Comparison of ENCODE assay signal across 11 cellular contexts in the genomic region with DNA sequence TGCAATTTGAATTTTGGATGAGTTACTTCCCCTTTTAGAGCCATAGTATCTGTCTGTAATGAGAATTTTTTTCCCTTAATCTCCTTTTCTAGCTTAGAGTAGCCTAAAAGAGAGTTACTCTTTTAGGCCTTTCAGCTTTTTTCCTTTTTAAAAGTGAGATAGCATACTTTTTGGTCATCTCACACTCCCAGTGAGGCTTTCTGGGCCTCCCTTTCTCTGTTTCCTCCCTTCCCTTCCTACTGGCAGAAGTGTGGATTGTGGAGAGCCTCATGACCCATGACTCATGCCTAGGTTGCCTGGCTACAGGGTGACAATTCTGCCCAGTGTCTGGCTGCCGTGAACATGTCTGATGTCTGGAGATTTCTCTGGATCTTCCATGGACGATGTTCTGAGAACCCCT. TPM values are rescaled to one million over a fixed set of nuclear protein-coding genes. Genes with fewer than 3 reads are reported as not detected.
A peak's percentile ranks its signal among the peaks of the same experiment; 100 is the strongest.
DNase-seq lines count a peak whose midpoint lies in the region; ATAC-seq and TF ChIP-seq lines count a peak whose summit lies in the region.
"Had no signal": no experiment of that assay in that cellular context is flagged by ENCODE, and none has a peak within 500 bp of the region (broad histone marks: within the 10 kb centered on the region; RNA-seq: fewer than 3 reads in every experiment).

No MANE protein-coding gene starts in this region.

- no peaks in the 10 kb centered on the region for H3K9me3 ChIP-seq in left ventricle myocardium inferior (replicated peaks)
- H3K9me3 ChIP-seq in lung (ENCODE audit: control insufficient read depth in 2 of 2, insufficient read depth in 1 of 2, low read length in 1 of 2): no peaks in the 10 kb centered on the region

- H3K4me1 Mint-ChIP-seq in activated CD4-positive, alpha-beta T cell treated with anti-CD3 and anti-CD28 coated beads for 36 hours: peaks cover 9% of the 10 kb centered on the region

- H3K4me1 ChIP-seq in left ventricle myocardium inferior (no peaks in the 10 kb centered on the region), lung (ENCODE audit: control insufficient read depth in 2 of 2, insufficient read depth in 2 of 2, low read length in 2 of 2) (peaks cover 0 to 2% of the 10 kb centered on the region in 2 donors)

- peak; percentile 49 for ATAC-seq in Right ventricle myocardium superior (ENCODE audit: poor library complexity)
- peak; percentile 69 for ATAC-seq in lung (ENCODE audit: insufficient read depth, low FRiP score)
- no peak for ATAC-seq in activated CD4-positive, alpha-beta T cell treated with anti-CD3 and anti-CD28 coated beads for 36 hours
- ATAC-seq: CD8-positive, alpha-beta T cell had no signal

- DNase-seq in Right ventricle myocardium superior (no peak), left ventricle myocardium inferior (no peak), cardiac fibroblast (ENCODE audit: low read depth in 2 of 2) (peak; percentile 81 to 89), lung (ENCODE audit: low spot score) (peak; percentile 45), NCI-H524 (lab: John Stamatoyannopoulos, UW) (no peak), GDM1 (lab: John Stamatoyannopoulos, UW) (no peak), H7 (no peak)
- no peak for DNase-seq in activated CD4-positive, alpha-beta T cell treated with anti-CD3 and anti-CD28 coated beads for 36 hours
- DNase-seq: activated CD4-positive, alpha-beta T cell treated with anti-CD3 and anti-CD28 coated beads, Interleukin-2, amount 50 U/mL, for 4 hours; CD8-positive, alpha-beta T cell had no signal

- no peaks in the 10 kb centered on the region for H3K9me3 Mint-ChIP-seq in activated CD4-positive, alpha-beta T cell treated with anti-CD3 and anti-CD28 coated beads for 36 hours (ENCODE audit: low read depth)
- H3K9me3 Mint-ChIP-seq: CD8-positive, alpha-beta T cell had no signal

- H3K27ac Mint-ChIP-seq in activated CD4-positive, alpha-beta T cell treated with anti-CD3 and anti-CD28 coated beads for 36 hours: no peak overlapping the region
- H3K27ac Mint-ChIP-seq: CD8-positive, alpha-beta T cell had no signal

- H3K36me3 ChIP-seq in left ventricle myocardium inferior (no peaks in the 10 kb centered on the region), lung (ENCODE audit: control insufficient read depth in 2 of 2, insufficient read depth in 2 of 2, low read length in 2 of 2) (no peaks in the 10 kb centered on the region), H7 (replicated peaks; ENCODE audit: control insufficient read depth, insufficient read depth, low read length) (no peaks in the 10 kb centered on the region)

- POLR2A ChIA-PET in activated CD4-positive, alpha-beta T cell treated with anti-CD3 and anti-CD28 coated beads for 36 hours (lab: Charles Lee): no interaction called here

- TF ChIP-seq CTCF in left ventricle myocardium inferior (IDR thresholded peaks at IDR 0.05; ENCODE audit: borderline replicate concordance): no peak
- no peak for TF ChIP-seq CTCF in cardiac fibroblast (IDR thresholded peaks at IDR 0.05; ENCODE audit: low read depth, low read length)
- no peak for TF ChIP-seq CTCF in lung (IDR thresholded peaks at IDR 0.05; ENCODE audit: control extremely low read depth, extremely low read depth)

- CTCF ChIA-PET in activated CD4-positive, alpha-beta T cell treated with anti-CD3 and anti-CD28 coated beads for 36 hours (lab: Charles Lee): interaction anchor here (0.6 kb wide), 1 partner anchor 213 kb away, joined by 3 read pairs; no protein-coding TSS in a partner anchor

- peaks cover 20% of the 10 kb centered on the region for H3K27me3 Mint-ChIP-seq in activated CD4-positive, alpha-beta T cell treated with anti-CD3 and anti-CD28 coated beads for 36 hours

- no peaks in the 10 kb centered on the region for H3K36me3 Mint-ChIP-seq in activated CD4-positive, alpha-beta T cell treated with anti-CD3 and anti-CD28 coated beads for 36 hours (ENCODE audit: low read depth)
- H3K36me3 Mint-ChIP-seq: CD8-positive, alpha-beta T cell had no signal

- no peak overlapping the region for H3K4me3 Mint-ChIP-seq in activated CD4-positive, alpha-beta T cell treated with anti-CD3 and anti-CD28 coated beads for 36 hours
- H3K4me3 Mint-ChIP-seq: CD8-positive, alpha-beta T cell had no signal

- H3K4me3 ChIP-seq in left ventricle myocardium inferior: no peak overlapping the region
- H3K4me3 ChIP-seq in cardiac fibroblast (replicated peaks in 1 of 2; ENCODE audit: low read depth in 2 of 2, low read length in 2 of 2): no peak overlapping the region
- H3K4me3 ChIP-seq in lung: no peak overlapping the region
- H3K4me3 ChIP-seq in H7 (ENCODE audit: insufficient read depth, low read depth, low read length): no peak overlapping the region

- H3K27ac ChIP-seq in left ventricle myocardium inferior (replicated peaks) (no peak overlapping the region), lung (ENCODE audit: low read depth in 1 of 2, low read length in 1 of 2) (no peak overlapping the region)

- H3K27me3 ChIP-seq in left ventricle myocardium inferior (ENCODE audit: low read depth) (peaks cover 37% of the 10 kb centered on the region), lung (ENCODE audit: control insufficient read depth, insufficient read depth) (no peaks in the 10 kb centered on the region), H7 (ENCODE audit: control insufficient read depth, insufficient read depth, low read length) (no peaks in the 10 kb centered on the region)

- intact Hi-C loops in Right ventricle myocardium superior (cut with DNase I): no loop called here
- intact Hi-C loops in left ventricle myocardium inferior (cut with micrococcal nuclease): no loop called here
- intact Hi-C loops in activated CD4-positive, alpha-beta T cell treated with anti-CD3 and anti-CD28 coated beads for 36 hours (cut with DNase I, micrococcal nuclease): no loop called here

- 47 to 70% methylated on average over 2 of the region's 2 CpGs for WGBS in lung, 2 donors

RNA-seq across cellular contexts. Expression of a gene that starts 15.2 kb away (rescaled TPM):
- total RNA-seq in Right ventricle myocardium superior (not detected), left ventricle myocardium inferior (0.33 TPM), lung (1 to 10 TPM; 1.3 to 2.0 TPM)
- 1 to 10 TPM; 1.9 to 9.4 TPM for polyA plus RNA-seq in lung
- total RNA-seq in H7 (2014; rRNA removed; shearing (Covaris generic)): not detected in 2 replicates
- not detected for total RNA-seq in activated CD4-positive, alpha-beta T cell treated with anti-CD3 and anti-CD28 coated beads for 36 hours
- total RNA-seq: CD8-positive, alpha-beta T cell had no signal

RNA-seq across cellular contexts. Expression of a gene that starts 37.2 kb away (rescaled TPM):
- not detected for total RNA-seq in Right ventricle myocardium superior
- total RNA-seq in left ventricle myocardium inferior: not detected
- total RNA-seq in lung: under 1 TPM in 1 of 2 donors, not detected in 1; 0.31 TPM
- polyA plus RNA-seq in lung: under 1 TPM in 1 of 2 donors, not detected in 1; 0.24 TPM
- not detected in 2 replicates for total RNA-seq in H7 (2014; rRNA removed; shearing (Covaris generic))
- not detected for total RNA-seq in activated CD4-positive, alpha-beta T cell treated with anti-CD3 and anti-CD28 coated beads for 36 hours
- total RNA-seq: CD8-positive, alpha-beta T cell; mononuclear cell had no signal

RNA-seq across cellular contexts. Expression of a gene that starts 44.5 kb away (rescaled TPM):
- not detected for total RNA-seq in Right ventricle myocardium superior
- not detected for total RNA-seq in left ventricle myocardium inferior
- total RNA-seq in lung: not detected
- polyA plus RNA-seq in lung: not detected
- total RNA-seq in H7 (2014; rRNA removed; shearing (Covaris generic)): not detected in 2 replicates
- not detected for total RNA-seq in activated CD4-positive, alpha-beta T cell treated with anti-CD3 and anti-CD28 coated beads for 36 hours
- total RNA-seq: CD8-positive, alpha-beta T cell; mononuclear cell had no signal

RNA-seq across cellular contexts. Expression of a gene that starts 55.2 kb away (rescaled TPM):
- total RNA-seq in Right ventricle myocardium superior: not detected
- not detected for total RNA-seq in left ventricle myocardium inferior
- total RNA-seq in lung: not detected
- polyA plus RNA-seq in lung: not detected
- not detected in 2 replicates for total RNA-seq in H7 (2014; rRNA removed; shearing (Covaris generic))
- total RNA-seq in activated CD4-positive, alpha-beta T cell treated with anti-CD3 and anti-CD28 coated beads for 36 hours: not detected
- total RNA-seq: CD8-positive, alpha-beta T cell; mononuclear cell had no signal

Comparison
In these comparisons a context has a peak if more than half of its experiments do, and no peak if none do; other contexts are left out.
1. DNase-seq: peak in cardiac fibroblast (2 of 2) and lung (single experiment); none in Right ventricle myocardium superior (single experiment), left ventricle myocardium inferior (single experiment), NCI-H524 (0 of 2), GDM1 (single experiment), H7 (single experiment) and activated CD4-positive, alpha-beta T cell treated with anti-CD3 and anti-CD28 coated beads for 36 hours (single experiment).